Comparison of ENCODE assay signal across 9 cellular contexts in genomic region chr10:110016037-110016436, GRCh38. TPM values are rescaled to one million over a fixed set of nuclear protein-coding genes. Genes with fewer than 3 reads are reported as not detected.
A peak's percentile ranks its signal among the peaks of the same experiment; 100 is the strongest.
DNase-seq lines count a peak whose midpoint lies in the region; ATAC-seq and TF ChIP-seq lines count a peak whose summit lies in the region.
"Had no signal": no experiment of that assay in that cellular context is flagged by ENCODE, and none has a peak within 500 bp of the region (broad histone marks: within the 10 kb centered on the region; RNA-seq: fewer than 3 reads in every experiment).

No MANE protein-coding gene starts in this region.

- H3K4me1 ChIP-seq in PC-9 (replicated peaks; ENCODE audit: insufficient read depth): peaks cover 29% of the 10 kb centered on the region

- H3K9me2 ChIP-seq in PC-9 (ENCODE audit: insufficient read depth): no peaks in the 10 kb centered on the region; the same call in 1 of the 2 replicates

- DNase-seq in PC-9 (no peak), fibroblast of mammary gland (ENCODE audit: low read depth) (peak; percentile 42), pons (ENCODE audit: low spot score) (peak; percentile 48), AML-193 (lab: John Stamatoyannopoulos, UW) (no peak), GOT3 (lab: John Stamatoyannopoulos, UW) (no peak), foreskin melanocyte (no peak)
- DNase-seq: stimulated activated CD4-positive, alpha-beta T cell treated with anti-CD3 and anti-CD28 coated beads, Interleukin-15, amount 100 ng/mL, for 24 hours had no signal

- peaks cover 4% of the 10 kb centered on the region; the same call in 1 of the 2 replicates for H3F3A ChIP-seq in PC-9 (ENCODE audit: insufficient read depth, low read depth)

- TF ChIP-seq CTCF in GM12872 (IDR thresholded peaks at IDR 0.05; ENCODE audit: insufficient read depth, low read depth, low read length) (peak; percentile 28; the same call in 2 of the 3 replicates), PC-9 (conservative IDR thresholded peaks at IDR 0.05) (0 out of 2 replicates have a peak, but pooled peaks have one; percentile 20), fibroblast of mammary gland (conservative IDR thresholded peaks at IDR 0.05; ENCODE audit: control insufficient read depth, insufficient read depth, low read depth, low read length) (peak; percentile 33)

- no peak overlapping the region for H3K4me2 ChIP-seq in PC-9

- no peak for ATAC-seq in esophagus mucosa

- intact Hi-C loops in PC-9 (cut with micrococcal nuclease; ENCODE audit: unreplicated experiment): no loop called here

- H3K4me3 ChIP-seq in PC-9: no peak overlapping the region
- H3K4me3 ChIP-seq in fibroblast of mammary gland (ENCODE audit: control insufficient read depth, low read depth, low read length): no peak overlapping the region

- H3K9me3 ChIP-seq in PC-9 (ENCODE audit: insufficient read depth, low read depth): no peaks in the 10 kb centered on the region; the same call in 1 of the 2 replicates

- H3K36me3 ChIP-seq in PC-9 (ENCODE audit: low read depth): no peaks in the 10 kb centered on the region

- CTCF ChIA-PET in PC-9 (lab: Charles Lee): interaction anchor here (1.5 kb wide), 1 partner anchor 132 kb away, joined by 3 read pairs; no protein-coding TSS in a partner anchor

- POLR2A ChIA-PET in PC-9 (lab: Charles Lee; ENCODE audit: unreplicated experiment): no interaction called here

- H3K27me3 ChIP-seq in PC-9 (ENCODE audit: insufficient read depth, low read depth): no peaks in the 10 kb centered on the region

- peaks cover 38% of the 10 kb centered on the region for H3K79me2 ChIP-seq in PC-9 (ENCODE audit: low read depth)

- no peaks in the 10 kb centered on the region for H4K20me1 ChIP-seq in PC-9 (ENCODE audit: insufficient read depth)

- H2AFZ ChIP-seq in PC-9: no peak overlapping the region

- no peak overlapping the region for H3K27ac ChIP-seq in PC-9

- no TSS peak for BruUV-seq in PC-9 (replicated peaks; lab: Mats Ljungman, UMichigan)

RNA-seq across cellular contexts. Expression of gene ADD3, which starts 8.3 kb away (rescaled TPM):
- 61.7 and 77.7 TPM in 2 replicates for total RNA-seq in PC-9 (2021)
- total RNA-seq in esophagus mucosa: 40.3 TPM

Comparison
In these comparisons a context has a peak if more than half of its experiments do, and no peak if none do; other contexts are left out.
1. DNase-seq: peak in fibroblast of mammary gland (single experiment) and pons (single experiment); none in PC-9 (0 of 2), AML-193 (0 of 2), GOT3 (single experiment) and foreskin melanocyte (single experiment).
2. Peak in every context shown above with its lines, with median percentiles within 50 percentile points of each other: CTCF ChIP-seq.